ENCODE assay signal across 13 cellular contexts in the genomic region with DNA sequence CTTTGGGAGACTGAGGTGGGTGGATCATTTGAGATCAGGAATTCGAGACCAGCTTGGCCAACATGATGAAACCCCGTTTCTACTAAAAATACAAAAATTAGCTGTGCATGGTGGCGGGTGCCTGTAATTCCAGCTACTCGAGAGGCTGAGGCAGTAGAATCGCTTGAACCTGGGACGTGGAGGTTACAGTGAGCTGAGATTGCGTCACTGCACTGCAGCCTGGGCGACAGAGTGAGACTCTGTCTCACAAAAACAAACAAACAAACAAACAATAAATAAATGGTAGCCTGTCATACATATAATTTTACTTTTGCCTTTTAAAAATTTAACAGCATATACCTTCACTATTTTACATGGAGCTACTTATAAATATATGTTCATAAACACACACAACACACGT. TPM values are rescaled to one million over a fixed set of nuclear protein-coding genes. Genes with fewer than 3 reads are reported as not detected.
"Had no signal": no experiment of that assay in that cellular context is flagged by ENCODE, and none has a peak within 500 bp of the region (broad histone marks: within the 10 kb centered on the region; RNA-seq: fewer than 3 reads in every experiment).

No MANE protein-coding gene starts in this region.

RNA-seq across cellular contexts. Expression of a gene that starts 13.9 kb away (rescaled TPM):
- total RNA-seq: activated CD8-positive, alpha-beta T cell treated with anti-CD3 and anti-CD28 coated beads, Interleukin-2, amount 10 ng/mL, durations not matched to agents 7 days and 5 days; activated naive CD4-positive, alpha-beta T cell treated with anti-CD3 and anti-CD28 coated beads for 36 hours; activated naive CD4-positive, alpha-beta T cell treated with anti-CD3 and anti-CD28 coated beads, Interleukin-2, amount 50 U/mL, for 72 hours; activated T-helper 2 cell treated with anti-CD3 and anti-CD28 coated beads, Interferon-gamma antibody, Interleukin-2, Interleukin-4, amounts not matched to agents 10 μg/mL and 5 μg/mL and 100 μg/mL, durations not matched to agents 14 hours and 24 hours and 36 hours; astrocyte; body of pancreas; breast epithelium; cardiac septum; NCI-H460; Right ventricle myocardium inferior; SK-MEL-5; T-cell; T-helper 17 cell had no signal
